In the genomic region with DNA sequence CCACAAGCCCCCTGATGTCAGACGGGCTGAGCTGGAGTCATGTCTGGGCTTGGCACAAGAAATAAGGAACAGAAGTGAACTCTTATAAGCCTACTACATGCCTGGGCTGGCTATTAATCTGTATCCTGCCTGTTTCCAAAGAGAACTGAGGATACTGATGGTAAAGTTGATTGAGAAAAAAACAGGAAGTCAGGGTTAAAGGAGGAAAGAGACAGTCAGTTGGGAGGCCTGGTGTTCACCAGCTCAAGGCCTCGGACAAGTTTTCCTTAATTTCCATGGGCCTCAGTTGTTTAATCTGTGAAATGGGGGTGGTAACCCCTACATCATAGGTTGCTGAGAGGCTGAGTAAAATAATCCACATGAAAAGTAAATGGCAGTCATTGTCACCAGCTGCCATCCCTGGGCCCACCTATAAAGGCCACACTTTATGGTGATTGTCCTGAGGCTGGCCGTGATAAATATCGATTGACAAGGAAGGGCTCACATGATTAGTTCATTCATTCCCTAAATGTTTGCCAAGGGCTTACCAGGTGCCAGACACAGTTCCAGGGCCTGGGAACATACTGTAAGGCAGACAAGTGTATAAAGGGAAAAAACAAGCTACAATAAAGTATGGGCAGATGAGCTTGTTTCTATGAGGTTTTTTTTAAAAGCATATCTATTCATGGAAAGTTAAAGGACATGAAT, we compare ENCODE assay signal across 31 cellular contexts. TPM values are rescaled to one million over a fixed set of nuclear protein-coding genes. Genes with fewer than 3 reads are reported as not detected.
DNase-seq lines count a peak whose midpoint lies in the region; ATAC-seq and TF ChIP-seq lines count a peak whose summit lies in the region.
"Had no signal": no experiment of that assay in that cellular context is flagged by ENCODE, and none has a peak within 500 bp of the region (broad histone marks: within the 10 kb centered on the region; RNA-seq: fewer than 3 reads in every experiment).

No MANE protein-coding gene starts in this region.

- 29% methylated on average over 4 of the region's 4 CpGs for WGBS in right lobe of liver (ENCODE audit: insufficient coverage, low coverage, low lambda C conversion rate, missing lambda C conversion rate)

- no peak overlapping the region for H3K4me3 ChIP-seq in BLaER1
- no peak overlapping the region for H3K4me3 ChIP-seq in epithelial cell of esophagus (ENCODE audit: low read length)
- peak overlapping the region in 2 of 3 donors; percentile 92 to 99 for H3K4me3 ChIP-seq in right lobe of liver
- H3K4me3 ChIP-seq: esophagus muscularis mucosa, GM12878, heart right ventricle, ovary, SJSA1, skin epidermis, thoracic aorta had no signal

- TF ChIP-seq POLR2A in right lobe of liver (IDR thresholded peaks at IDR 0.05): no peak

- intact Hi-C loops in right lobe of liver (cut with DNase I): no loop called here

- peak overlapping the region; percentile 99 for H3K4me2 ChIP-seq in BLaER1

- DNase-seq in OCI-M1 (lab: John Stamatoyannopoulos, UW) (peak; percentile 11), epithelial cell of esophagus (ENCODE audit: low read depth) (peak; percentile 62), right lobe of liver (no peak), iPS-NIHi11 (ENCODE audit: low spot score) (no peak), NCI-H1048 (lab: John Stamatoyannopoulos, UW) (no peak)
- no peak for DNase-seq in stimulated activated naive CD8-positive, alpha-beta T cell treated with anti-CD3 and anti-CD28 coated beads, Interleukin-15, amount 100 ng/mL, for 72 hours
- DNase-seq: ACHN; activated T-cell treated with anti-CD3 and anti-CD28 coated beads, Interleukin-2, amount 50 U/mL, for 48 hours; cortex of kidney; effector memory CD4-positive, alpha-beta T cell; foreskin melanocyte; H9; heart right ventricle; KG1; MM.1S; NCI-H146; NCI-H2107; NCI-H446; NCI-H748 treated with DMSO at 0.1 percent for 48 hours; ovary; stimulated activated naive CD8-positive, alpha-beta T cell treated with anti-CD3 and anti-CD28 coated beads, Interleukin-15, Interleukin-2, amounts not matched to agents 100 U/mL and 50 U/mL, for 24 hours; T1000 had no signal

- H3K36me3 ChIP-seq in BLaER1 (peaks cover 37% of the 10 kb centered on the region), right lobe of liver (peaks cover 0 to 9% (median 4%) of the 10 kb centered on the region in 4 donors)
- H3K36me3 ChIP-seq: ovary, SJSA1, thoracic aorta had no signal

- H3K27ac Mint-ChIP-seq in stimulated activated naive CD8-positive, alpha-beta T cell treated with anti-CD3 and anti-CD28 coated beads, Interleukin-15, amount 100 ng/mL, for 72 hours: no peak overlapping the region
- H3K27ac Mint-ChIP-seq: H9 had no signal

- TF ChIP-seq CTCF in epithelial cell of esophagus (IDR thresholded peaks at IDR 0.05; ENCODE audit: insufficient read depth, low read depth, low read length, missing control alignments) (no peak), right lobe of liver (IDR thresholded peaks at IDR 0.05) (no peak)

- H3K9me3 ChIP-seq in BLaER1: no peaks in the 10 kb centered on the region
- H3K9me3 ChIP-seq in right lobe of liver: no peaks in the 10 kb centered on the region
- H3K9me3 ChIP-seq: esophagus muscularis mucosa, heart right ventricle, ovary, SJSA1, thoracic aorta had no signal

- peaks cover 21% of the 10 kb centered on the region; the same call in 1 of the 2 replicates for H4K20me1 ChIP-seq in BLaER1

- peak overlapping the region; percentile 43; the same call in 1 of the 2 replicates for H3K9ac ChIP-seq in BLaER1

- peak in 1 of 4 donors; percentile 2 for ATAC-seq in right lobe of liver
- ATAC-seq in stimulated activated naive CD8-positive, alpha-beta T cell treated with anti-CD3 and anti-CD28 coated beads, Interleukin-15, amount 100 ng/mL, for 72 hours: no peak
- ATAC-seq: GM12878; heart right ventricle; stimulated activated naive CD8-positive, alpha-beta T cell treated with anti-CD3 and anti-CD28 coated beads, Interleukin-15, Interleukin-2, amounts not matched to agents 100 U/mL and 50 U/mL, for 24 hours had no signal

- H3K4me1 Mint-ChIP-seq in stimulated activated naive CD8-positive, alpha-beta T cell treated with anti-CD3 and anti-CD28 coated beads, Interleukin-15, amount 100 ng/mL, for 72 hours: peaks cover 42% of the 10 kb centered on the region

- no peaks in the 10 kb centered on the region for H3K27me3 Mint-ChIP-seq in stimulated activated naive CD8-positive, alpha-beta T cell treated with anti-CD3 and anti-CD28 coated beads, Interleukin-15, amount 100 ng/mL, for 72 hours

- H3K4me3 Mint-ChIP-seq in stimulated activated naive CD8-positive, alpha-beta T cell treated with anti-CD3 and anti-CD28 coated beads, Interleukin-15, amount 100 ng/mL, for 72 hours: no peak overlapping the region

- peaks cover 54% of the 10 kb centered on the region for H3K4me1 ChIP-seq in BLaER1
- H3K4me1 ChIP-seq in right lobe of liver: peaks cover 0 to 49% (median 24%) of the 10 kb centered on the region in 4 donors

- H3K27me3 ChIP-seq in BLaER1 (no peaks in the 10 kb centered on the region), right lobe of liver (no peaks in the 10 kb centered on the region)
- H3K27me3 ChIP-seq: esophagus muscularis mucosa, heart right ventricle, ovary, SJSA1 had no signal

- no peaks in the 10 kb centered on the region for H3K9me3 Mint-ChIP-seq in stimulated activated naive CD8-positive, alpha-beta T cell treated with anti-CD3 and anti-CD28 coated beads, Interleukin-15, amount 100 ng/mL, for 72 hours
- H3K9me3 Mint-ChIP-seq: H9 had no signal

- H3K27ac ChIP-seq in BLaER1 (no peak overlapping the region), right lobe of liver (peak overlapping the region in 2 of 3 donors; percentile 6 to 96)
- H3K27ac ChIP-seq: esophagus muscularis mucosa, heart right ventricle, ovary, SJSA1, thoracic aorta had no signal

RNA-seq across cellular contexts. Expression of a gene that starts 2.8 kb away (rescaled TPM):
- total RNA-seq in right lobe of liver: 100 to 1,000 TPM; 218 to 364 (median 265) TPM

RNA-seq across cellular contexts. Expression of a gene that starts 40.0 kb away (rescaled TPM):
- under 1 TPM in 1 of 6 experiments, not detected in 5; 0.07 TPM for total RNA-seq in right lobe of liver
- total RNA-seq: astrocyte, esophagus muscularis mucosa, GM12878, H9, heart right ventricle, mucosa of gallbladder, ovary, renal cortical epithelial cell, SJSA1, thoracic aorta had no signal

RNA-seq across cellular contexts. Expression of a gene that starts 57.0 kb away (rescaled TPM):
- total RNA-seq in right lobe of liver: 10 to 100 TPM in 2 of 6 experiments, 1 to 10 TPM in 4; 2.9 to 12.7 (median 7.2) TPM

Comparison
In these comparisons a context has a peak if more than half of its experiments do, and no peak if none do; other contexts are left out.
1. H3K4me3 ChIP-seq: peak in right lobe of liver (2 of 3); none in BLaER1 (single experiment) and epithelial cell of esophagus (single experiment).
2. DNase-seq: peak in OCI-M1 (single experiment) and epithelial cell of esophagus (single experiment); none in right lobe of liver (0 of 3), stimulated activated naive CD8-positive, alpha-beta T cell treated with anti-CD3 and anti-CD28 coated beads, Interleukin-15, amount 100 ng/mL, for 72 hours (0 of 2), iPS-NIHi11 (single experiment) and NCI-H1048 (single experiment).